8 cellular contexts compared by ENCODE assay signal in the genomic region with DNA sequence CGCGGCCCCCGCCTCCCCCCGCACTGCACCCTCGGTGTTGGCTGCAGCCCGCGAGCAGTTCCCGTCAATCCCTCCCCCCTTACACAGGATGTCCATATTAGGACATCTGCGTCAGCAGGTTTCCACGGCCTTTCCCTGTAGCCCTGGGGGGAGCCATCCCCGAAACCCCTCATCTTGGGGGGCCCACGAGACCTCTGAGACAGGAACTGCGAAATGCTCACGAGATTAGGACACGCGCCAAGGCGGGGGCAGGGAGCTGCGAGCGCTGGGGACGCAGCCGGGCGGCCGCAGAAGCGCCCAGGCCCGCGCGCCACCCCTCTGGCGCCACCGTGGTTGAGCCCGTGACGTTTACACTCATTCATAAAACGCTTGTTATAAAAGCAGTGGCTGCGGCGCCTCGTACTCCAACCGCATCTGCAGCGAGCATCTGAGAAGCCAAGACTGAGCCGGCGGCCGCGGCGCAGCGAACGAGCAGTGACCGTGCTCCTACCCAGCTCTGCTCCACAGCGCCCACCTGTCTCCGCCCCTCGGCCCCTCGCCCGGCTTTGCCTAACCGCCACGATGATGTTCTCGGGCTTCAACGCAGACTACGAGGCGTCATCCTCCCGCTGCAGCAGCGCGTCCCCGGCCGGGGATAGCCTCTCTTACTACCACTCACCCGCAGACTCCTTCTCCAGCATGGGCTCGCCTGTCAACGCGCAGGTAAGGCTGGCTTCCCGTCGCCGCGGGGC. TPM values are rescaled to one million over a fixed set of nuclear protein-coding genes. Genes with fewer than 3 reads are reported as not detected.
DNase-seq lines count a peak whose midpoint lies in the region; ATAC-seq and TF ChIP-seq lines count a peak whose summit lies in the region.

A gene (plus strand): TSS at position 407 of the 731 bp plus-strand sequence. CDS start 155 bp downstream, at position 562.

- peak within 1 kb of the TSS; percentile 66 for H3K27ac ChIP-seq in epithelial cell of prostate

- no peak for TF ChIP-seq CTCF in mucosa of descending colon (IDR thresholded peaks at IDR 0.05)

- peak; percentile 64; the same call in 1 of the 2 replicates for TF ChIP-seq EP300 in Ishikawa (IDR thresholded peaks at IDR 0.05; ENCODE audit: borderline replicate concordance)

- H3K4me1 ChIP-seq in mucosa of descending colon (ENCODE audit: low read depth), result peaks cover 32% of the 10 kb centered on the region

- DNase-seq in DMS114 treated with DMSO at 0.1 percent for 48 hours (lab: John Stamatoyannopoulos, UW; ENCODE audit: unreplicated experiment), result peak; percentile 77
- DNase-seq in OCI-M1 (lab: John Stamatoyannopoulos, UW), result peak; percentile 87
- peak; percentile 89 for DNase-seq in activated T-cell treated with anti-CD3 and anti-CD28 coated beads for 4 hours
- DNase-seq in epithelial cell of prostate (ENCODE audit: low read depth, low spot score), result no peak
- DNase-seq in mucosa of descending colon, result peak; percentile 91 to 94 (median 93)
- DNase-seq in stimulated activated CD8-positive, alpha-beta memory T cell treated with anti-CD3 and anti-CD28 coated beads, Interleukin-4, amount 100 ng/mL, for 1 hour (ENCODE audit: low read depth in 2 of 2, low spot score in 1 of 2), result peak; percentile 87 to 88

- ATAC-seq in GM21576 (IDR thresholded peaks at IDR 0.05; ENCODE audit: unreplicated experiment) (peak; percentile 75), mucosa of descending colon (peak; percentile 70)

- H3K4me3 ChIP-seq in mucosa of descending colon, result peak within 1 kb of the TSS; percentile 44

- no peak for TF ChIP-seq RAD21 in Ishikawa (IDR thresholded peaks at IDR 0.05; ENCODE audit: low read depth)

- H3K36me3 ChIP-seq in mucosa of descending colon (ENCODE audit: low read depth), result no peaks in the 10 kb centered on the region

- intact Hi-C loops in mucosa of descending colon (cut with DNase I, micrococcal nuclease), result no loop called here

- no peaks in the 10 kb centered on the region for H3K9me3 ChIP-seq in mucosa of descending colon

TF ChIP-seq in Ishikawa, 13 proteins besides CTCF, POLR2A, EP300 and RAD21:
- TF ChIP-seq TAF1 (IDR thresholded peaks at IDR 0.05; ENCODE audit: low read depth) (peak; percentile 92), TCF12 (IDR thresholded peaks at IDR 0.05; ENCODE audit: low read depth) (peak; percentile 36; the same call in 1 of the 2 replicates), CREB1 (IDR thresholded peaks at IDR 0.05; ENCODE audit: low read depth) (peak; percentile 95), ZBTB7A (IDR thresholded peaks at IDR 0.05; ENCODE audit: low read depth) (no peak), FOXM1 (IDR thresholded peaks at IDR 0.05; ENCODE audit: borderline replicate concordance, low read depth) (peak; percentile 92), CEBPB (IDR thresholded peaks at IDR 0.05) (no peak), NFIC (IDR thresholded peaks at IDR 0.05) (peak; percentile 38; the same call in 1 of the 2 replicates)
- TF ChIP-seq, protein P1, sequence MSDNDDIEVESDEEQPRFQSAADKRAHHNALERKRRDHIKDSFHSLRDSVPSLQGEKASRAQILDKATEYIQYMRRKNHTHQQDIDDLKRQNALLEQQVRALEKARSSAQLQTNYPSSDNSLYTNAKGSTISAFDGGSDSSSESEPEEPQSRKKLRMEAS (IDR thresholded peaks at IDR 0.05), result peak; percentile 68

RNA-seq across cellular contexts. Expression of the gene that starts here (rescaled TPM):
- total RNA-seq in mucosa of descending colon, result 100 to 1,000 TPM; 163 to 292 (median 243) TPM
